In the genomic region with DNA sequence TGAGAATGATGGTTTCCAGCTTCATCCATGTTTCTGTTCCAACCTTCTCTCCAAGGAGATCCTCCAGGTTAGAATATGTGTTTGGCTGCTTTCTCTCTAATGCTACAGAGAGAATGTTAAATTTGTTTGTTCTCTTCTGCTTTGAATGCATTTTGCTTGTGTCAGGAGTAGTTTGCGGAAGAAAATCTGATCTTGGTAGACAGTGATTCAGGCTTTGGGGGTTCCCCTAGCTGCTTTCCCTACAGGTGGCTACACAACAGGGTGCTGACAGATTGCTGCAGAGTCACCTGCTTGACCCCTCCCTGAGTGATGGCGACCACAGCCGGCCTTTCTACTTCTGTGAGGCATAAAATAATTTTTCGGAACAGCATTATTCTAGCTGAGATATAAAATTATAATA, we compare ENCODE assay signal across 19 cellular contexts. TPM values are rescaled to one million over a fixed set of nuclear protein-coding genes. Genes with fewer than 3 reads are reported as not detected.
DNase-seq lines count a peak whose midpoint lies in the region; ATAC-seq, FAIRE-seq and TF ChIP-seq lines count a peak whose summit lies in the region.
"Had no signal": no experiment of that assay in that cellular context is flagged by ENCODE, and none has a peak within 500 bp of the region (broad histone marks: within the 10 kb centered on the region; RNA-seq: fewer than 3 reads in every experiment).

No MANE protein-coding gene starts in this region.

- TF ChIP-seq POLR2A in gastrocnemius medialis (IDR thresholded peaks at IDR 0.05) (no peak), HepG2 (IDR thresholded peaks at IDR 0.05; ENCODE audit: insufficient read depth in 1 of 2, low read depth in 2 of 2, low read length in 2 of 2) (no peak)

- POLR2A ChIA-PET in activated naive CD8-positive, alpha-beta T cell treated with anti-CD3 and anti-CD28 coated beads, Interleukin-2, amount 10 ng/mL, durations not matched to agents 7 days and 5 days (lab: Charles Lee) = interaction anchor here (2.3 kb wide), 1 partner anchor 42 kb away, joined by 6 read pairs; a partner anchor contains a TSS
- POLR2A ChIA-PET in HepG2 (lab: Yijun Ruan, JAX) = no interaction called here

- 96% methylated on average over 4 of the region's 4 CpGs for WGBS in HepG2 (ENCODE audit: low lambda C conversion rate)

- no peak for FAIRE-seq in kidney (lab: Jason Lieb, UNC)
- no peak for FAIRE-seq in HepG2 (lab: Jason Lieb, UNC)
- FAIRE-seq: pancreas had no signal

- H3K4me3 ChIP-seq in gastrocnemius medialis = no peak overlapping the region
- H3K4me3 ChIP-seq in kidney (ENCODE audit: low read length in 2 of 2) = no peak overlapping the region
- no peak overlapping the region for H3K4me3 ChIP-seq in HepG2 (replicated peaks in 1 of 3; ENCODE audit: insufficient read depth in 1 of 3, low read depth in 2 of 3, low read length in 3 of 3)
- H3K4me3 ChIP-seq: HAP-1, pancreas, skin epidermis, uterus had no signal

- no peaks in the 10 kb centered on the region for H3K9me3 ChIP-seq in gastrocnemius medialis
- no peaks in the 10 kb centered on the region for H3K9me3 ChIP-seq in kidney (ENCODE audit: control insufficient read depth in 1 of 2, low read length in 2 of 2)
- no peaks in the 10 kb centered on the region for H3K9me3 ChIP-seq in HepG2 (ENCODE audit: low read length)
- H3K9me3 ChIP-seq: HAP-1, pancreas, uterus had no signal

- ATAC-seq in activated naive CD8-positive, alpha-beta T cell treated with anti-CD3 and anti-CD28 coated beads, Interleukin-2, amount 10 ng/mL, durations not matched to agents 7 days and 5 days (ENCODE audit: low read depth) = no peak
- ATAC-seq in gastrocnemius medialis (no peak), HepG2 (no peak), Right ventricle myocardium inferior (no peak)
- ATAC-seq: left lobe of liver had no signal

- no TSS peak for BruUV-seq in HepG2 (replicated peaks; lab: Mats Ljungman, UMichigan)

- H3K4me2 ChIP-seq in HepG2 (ENCODE audit: low read depth, low read length) = no peak overlapping the region

- H3K27me3 ChIP-seq in gastrocnemius medialis = no peaks in the 10 kb centered on the region
- no peaks in the 10 kb centered on the region for H3K27me3 ChIP-seq in HepG2 (ENCODE audit: control insufficient read depth in 1 of 2, insufficient read depth in 2 of 2, low read length in 2 of 2)
- H3K27me3 ChIP-seq: pancreas, uterus had no signal

- DNase-seq in activated T-cell treated with anti-CD3 and anti-CD28 coated beads for 48 hours (ENCODE audit: low read depth) (peak; percentile 15), activated T-cell treated with anti-CD3 and anti-CD28 coated beads for 4 hours (no peak), NCI-H69 (lab: John Stamatoyannopoulos, UW) (peak; percentile 32), gastrocnemius medialis (no peak), kidney (no peak), HepG2 (ENCODE audit: low spot score) (no peak), Right ventricle myocardium inferior (ENCODE audit: missing footprints) (no peak)
- no peak for DNase-seq in activated naive CD8-positive, alpha-beta T cell treated with anti-CD3 and anti-CD28 coated beads, Interleukin-2, amount 10 ng/mL, durations not matched to agents 7 days and 5 days
- DNase-seq: COR-L47; effector memory CD4-positive, alpha-beta T cell; GDM1; NK-92 treated with Interleukin-12 subunit alpha and Interleukin-12 subunit beta, amount 100 ng/mL, for 24 hours; pancreas; Right ventricle myocardium superior; T-helper 9 cell; uterus had no signal

- TF ChIP-seq RAD21 in HepG2 (CRISPR knock-in tag; IDR thresholded peaks at IDR 0.05) = no peak

- no peaks in the 10 kb centered on the region for H3K9me3 Mint-ChIP-seq in activated naive CD8-positive, alpha-beta T cell treated with anti-CD3 and anti-CD28 coated beads, Interleukin-2, amount 10 ng/mL, durations not matched to agents 7 days and 5 days

- in situ Hi-C loops in gastrocnemius medialis (cut with MboI; ENCODE audit: low sequenced_read_pairs in 4 of 4) (no loop called here), HepG2 (cut with HindIII; ENCODE audit: extremely low pct_ligation_motif_present, low pct_unique_long_range_greater_than_20kb) (no loop called here)

- intact Hi-C loops in gastrocnemius medialis (cut with DNase I; ENCODE audit: low total_unique reads) = no loop called here
- intact Hi-C loops in kidney (cut with DNase I) = no loop called here
- intact Hi-C loops in HepG2 (cut with micrococcal nuclease; ENCODE audit: unreplicated experiment) = no loop called here
- intact Hi-C loops in Right ventricle myocardium inferior (cut with DNase I) = no loop called here

- TF ChIP-seq CTCF in gastrocnemius medialis (IDR thresholded peaks at IDR 0.05 in 4 of 5, conservative IDR thresholded peaks at IDR 0.05 in 1 of 5) (no peak), kidney (IDR thresholded peaks at IDR 0.05; ENCODE audit: borderline replicate concordance, extremely low read depth, insufficient read depth) (no peak), HepG2 (CRISPR knock-in tag; IDR thresholded peaks at IDR 0.05) (no peak)

- peak overlapping the region; percentile 65 to 83 (median 69) for H3K27ac ChIP-seq in gastrocnemius medialis
- no peak overlapping the region for H3K27ac ChIP-seq in kidney (ENCODE audit: low read depth in 2 of 2, low read length in 2 of 2)
- no peak overlapping the region for H3K27ac ChIP-seq in HepG2 (ENCODE audit: extremely low read length, insufficient read depth, low read length)
- H3K27ac ChIP-seq: pancreas, skin epidermis, uterus had no signal

- TF ChIP-seq EP300 in HepG2 (IDR thresholded peaks at IDR 0.05; ENCODE audit: low read depth in 2 of 2, low read length in 2 of 2) = no peak
- TF ChIP-seq EP300 in HepG2 (CRISPR knock-in tag; IDR thresholded peaks at IDR 0.05; ENCODE audit: borderline replicate concordance) = no peak

- CTCF ChIA-PET in HepG2 (lab: Yijun Ruan, JAX; ENCODE audit: low intra/inter-chr PET ratio, low total read pairs) = no interaction called here

- peaks cover 41% of the 10 kb centered on the region for H3K4me1 Mint-ChIP-seq in activated naive CD8-positive, alpha-beta T cell treated with anti-CD3 and anti-CD28 coated beads, Interleukin-2, amount 10 ng/mL, durations not matched to agents 7 days and 5 days

- H3K4me3 Mint-ChIP-seq in activated naive CD8-positive, alpha-beta T cell treated with anti-CD3 and anti-CD28 coated beads, Interleukin-2, amount 10 ng/mL, durations not matched to agents 7 days and 5 days = peak overlapping the region; percentile 28

- peaks cover 2% of the 10 kb centered on the region for H3K79me2 ChIP-seq in HepG2 (ENCODE audit: insufficient read depth, low read length)

- 0 out of 2 replicates have a peak, but pooled peaks cover 2% of the 10 kb centered on the region for H4K20me1 ChIP-seq in HepG2 (ENCODE audit: insufficient read depth, low read length)

- H2AFZ ChIP-seq in HepG2 (ENCODE audit: low read length) = no peak overlapping the region

- H3K27me3 Mint-ChIP-seq in activated naive CD8-positive, alpha-beta T cell treated with anti-CD3 and anti-CD28 coated beads, Interleukin-2, amount 10 ng/mL, durations not matched to agents 7 days and 5 days = no peaks in the 10 kb centered on the region

- peaks cover 23% of the 10 kb centered on the region for H3K36me3 Mint-ChIP-seq in activated naive CD8-positive, alpha-beta T cell treated with anti-CD3 and anti-CD28 coated beads, Interleukin-2, amount 10 ng/mL, durations not matched to agents 7 days and 5 days

- H3K9ac ChIP-seq in kidney (ENCODE audit: low read length in 2 of 2) = no peak overlapping the region
- no peak overlapping the region for H3K9ac ChIP-seq in HepG2 (ENCODE audit: insufficient read depth, low read depth, low read length)

- no peaks in the 10 kb centered on the region for H3K36me3 ChIP-seq in gastrocnemius medialis
- H3K36me3 ChIP-seq in kidney (ENCODE audit: control insufficient read depth in 1 of 2, insufficient read depth in 2 of 2, low read length in 2 of 2) = no peaks in the 10 kb centered on the region
- H3K36me3 ChIP-seq in HepG2 (replicated peaks in 1 of 2; ENCODE audit: control insufficient read depth in 1 of 2, insufficient read depth in 2 of 2, low read length in 2 of 2) = 0 out of 5 replicates have a peak, but pooled peaks cover 1 to 4% of the 10 kb centered on the region in 2 experiments
- H3K36me3 ChIP-seq: HAP-1, pancreas, uterus had no signal

- peaks cover 90 to 93% of the 10 kb centered on the region in 2 donors for H3K4me1 ChIP-seq in gastrocnemius medialis
- no peaks in the 10 kb centered on the region for H3K4me1 ChIP-seq in kidney (ENCODE audit: control insufficient read depth in 1 of 2, insufficient read depth in 1 of 2, low read depth in 1 of 2, low read length in 2 of 2)
- H3K4me1 ChIP-seq in HepG2 (ENCODE audit: insufficient read depth, low read length) = peaks cover 2% of the 10 kb centered on the region; the same call in 1 of the 2 replicates
- H3K4me1 ChIP-seq: uterus had no signal

- H3K27ac Mint-ChIP-seq in activated naive CD8-positive, alpha-beta T cell treated with anti-CD3 and anti-CD28 coated beads, Interleukin-2, amount 10 ng/mL, durations not matched to agents 7 days and 5 days = peak overlapping the region; percentile 31

RNA-seq across cellular contexts. Expression of a gene that starts 41.8 kb away (rescaled TPM):
- total RNA-seq in activated naive CD8-positive, alpha-beta T cell treated with anti-CD3 and anti-CD28 coated beads, Interleukin-2, amount 10 ng/mL, durations not matched to agents 7 days and 5 days = 10 to 100 TPM; 20.6 to 21.1 TPM
- total RNA-seq in gastrocnemius medialis (10 to 100 TPM; 38.8 to 74.6 (median 44.8) TPM), kidney (19.3 TPM), HepG2 (2016; rRNA removed; fragmentation: Illumina TruSeq; extraction: Trizol) (9.2 and 17.0 TPM in 2 replicates), Right ventricle myocardium inferior (13.7 TPM)
- polyA plus RNA-seq in kidney (ENCODE audit: insufficient read depth, low read depth, low replicate concordance) (12.1 TPM), HepG2 (2011; rRNA removed) (9.7 TPM in 2 replicates)
- 2.6 and 3.3 TPM in 2 replicates for total RNA-seq in HepG2 (2016; cell fraction: cytosol; rRNA removed; fragmentation: Illumina TruSeq; extraction: Trizol; ENCODE audit: low read depth)
- total RNA-seq in HepG2 (2016; cell fraction: insoluble cytoplasmic fraction; rRNA removed; fragmentation: Illumina TruSeq; extraction: Trizol) = 9.2 and 18.3 TPM in 2 replicates
- total RNA-seq in HepG2 (2016; cell fraction: membrane; rRNA removed; fragmentation: Illumina TruSeq; extraction: Trizol) = 6.1 and 7.5 TPM in 2 replicates
- total RNA-seq in HepG2 (2016; cell fraction: nucleus; rRNA removed; fragmentation: Illumina TruSeq; extraction: Trizol) = 15.7 and 18.2 TPM in 2 replicates
- polyA plus RNA-seq in HepG2 (2011; cell fraction: cytosol; rRNA removed) = 5.9 and 8.6 TPM in 2 replicates
- polyA plus RNA-seq in HepG2 (2011; cell fraction: nucleus; rRNA removed) = 4.1 and 4.6 TPM in 2 replicates
- polyA plus RNA-seq in HepG2 (2012) = 16.4 and 19.7 TPM in 2 replicates
- 1.4 and 1.9 TPM in 2 replicates for polyA plus RNA-seq in HepG2 (2016; cell fraction: cytosol; fragmentation: Illumina TruSeq; extraction: Trizol; ENCODE audit: low read depth)
- polyA plus RNA-seq in HepG2 (2016; cell fraction: insoluble cytoplasmic fraction; fragmentation: Illumina TruSeq; extraction: Trizol; ENCODE audit: low read depth) = 9.8 and 10.1 TPM in 2 replicates
- 3.6 and 4.1 TPM in 2 replicates for polyA plus RNA-seq in HepG2 (2016; cell fraction: membrane; fragmentation: Illumina TruSeq; extraction: Trizol; ENCODE audit: low read depth)
- 22.2 and 24.5 TPM in 2 replicates for polyA plus RNA-seq in HepG2 (2016; cell fraction: nucleus; fragmentation: Illumina TruSeq; extraction: Trizol; ENCODE audit: insufficient read depth, low read depth)
- polyA minus RNA-seq in HepG2 (2011; rRNA and poly(A)+ RNA removed; ENCODE audit: low replicate concordance) = 4.5 and 4.7 TPM in 2 replicates
- 9.5 and 9.6 TPM in 2 replicates for polyA minus RNA-seq in HepG2 (2011; cell fraction: cytosol; rRNA and poly(A)+ RNA removed)
- polyA minus RNA-seq in HepG2 (2011; cell fraction: nucleus; rRNA and poly(A)+ RNA removed) = 7.5 and 9.8 TPM in 2 replicates

RNA-seq across cellular contexts. Expression of a gene that starts 51.9 kb away (rescaled TPM):
- under 1 TPM; 0.17 to 0.25 TPM for total RNA-seq in activated naive CD8-positive, alpha-beta T cell treated with anti-CD3 and anti-CD28 coated beads, Interleukin-2, amount 10 ng/mL, durations not matched to agents 7 days and 5 days
- total RNA-seq in gastrocnemius medialis (1 to 10 TPM in 2 of 4 donors, not detected in 2; 1.0 to 2.4 TPM), kidney (0.44 TPM), HepG2 (2016; rRNA removed; fragmentation: Illumina TruSeq; extraction: Trizol) (not detected in 2 replicates), Right ventricle myocardium inferior (1.7 TPM)
- polyA plus RNA-seq in kidney (ENCODE audit: insufficient read depth, low read depth, low replicate concordance) (1.3 TPM), HepG2 (2011; rRNA removed) (0.30 and 0.46 TPM in 2 replicates)
- total RNA-seq in HepG2 (2016; cell fraction: cytosol; rRNA removed; fragmentation: Illumina TruSeq; extraction: Trizol; ENCODE audit: low read depth) = not detected in 2 replicates
- 0.09 TPM in 1 of 2 replicates, not detected in the other for total RNA-seq in HepG2 (2016; cell fraction: insoluble cytoplasmic fraction; rRNA removed; fragmentation: Illumina TruSeq; extraction: Trizol)
- total RNA-seq in HepG2 (2016; cell fraction: membrane; rRNA removed; fragmentation: Illumina TruSeq; extraction: Trizol) = 0.14 TPM in 1 of 2 replicates, not detected in the other
- total RNA-seq in HepG2 (2016; cell fraction: nucleus; rRNA removed; fragmentation: Illumina TruSeq; extraction: Trizol) = not detected in 2 replicates
- polyA plus RNA-seq in HepG2 (2011; cell fraction: cytosol; rRNA removed) = 0.40 and 0.70 TPM in 2 replicates
- 0.24 and 0.35 TPM in 2 replicates for polyA plus RNA-seq in HepG2 (2011; cell fraction: nucleus; rRNA removed)
- polyA plus RNA-seq in HepG2 (2012) = 0.90 TPM in 1 of 2 replicates, not detected in the other
- not detected in 2 replicates for polyA plus RNA-seq in HepG2 (2016; cell fraction: cytosol; fragmentation: Illumina TruSeq; extraction: Trizol; ENCODE audit: low read depth)
- not detected in 2 replicates for polyA plus RNA-seq in HepG2 (2016; cell fraction: insoluble cytoplasmic fraction; fragmentation: Illumina TruSeq; extraction: Trizol; ENCODE audit: low read depth)
- 0.14 TPM in 1 of 2 replicates, not detected in the other for polyA plus RNA-seq in HepG2 (2016; cell fraction: membrane; fragmentation: Illumina TruSeq; extraction: Trizol; ENCODE audit: low read depth)
- polyA plus RNA-seq in HepG2 (2016; cell fraction: nucleus; fragmentation: Illumina TruSeq; extraction: Trizol; ENCODE audit: insufficient read depth, low read depth) = not detected in 2 replicates
- polyA minus RNA-seq in HepG2 (2011; rRNA and poly(A)+ RNA removed; ENCODE audit: low replicate concordance) = 0.10 and 0.40 TPM in 2 replicates
- polyA minus RNA-seq in HepG2 (2011; cell fraction: cytosol; rRNA and poly(A)+ RNA removed) = not detected in 2 replicates
- polyA minus RNA-seq in HepG2 (2011; cell fraction: nucleus; rRNA and poly(A)+ RNA removed) = not detected in 2 replicates

Comparison
In these comparisons a context has a peak if more than half of its experiments do, and no peak if none do; other contexts are left out.
1. DNase-seq: peak in activated T-cell treated with anti-CD3 and anti-CD28 coated beads for 48 hours (single experiment) and NCI-H69 (single experiment); none in activated T-cell treated with anti-CD3 and anti-CD28 coated beads for 4 hours (single experiment), activated naive CD8-positive, alpha-beta T cell treated with anti-CD3 and anti-CD28 coated beads, Interleukin-2, amount 10 ng/mL, durations not matched to agents 7 days and 5 days (single experiment), gastrocnemius medialis (0 of 2), kidney (single experiment), HepG2 (single experiment) and Right ventricle myocardium inferior (single experiment).
2. H3K27ac ChIP-seq: peak in gastrocnemius medialis (4 of 4); none in kidney (0 of 2) and HepG2 (single experiment).